ENCODE assay signal across 7 cellular contexts in genomic region chr21:32257952-32258785, GRCh38. TPM values are rescaled to one million over a fixed set of nuclear protein-coding genes. Genes with fewer than 3 reads are reported as not detected.
DNase-seq lines count a peak whose midpoint lies in the region; ATAC-seq, FAIRE-seq and TF ChIP-seq lines count a peak whose summit lies in the region.

No MANE protein-coding gene starts in this region.

- intact Hi-C loops in breast epithelium (cut with DNase I; ENCODE audit: low total_unique reads) = loop anchor here (2.0 to 5.0 kb wide), 2 partner anchors 386 to 467 kb away; partner anchors contain the start of gene HUNK

- TF ChIP-seq CTCF in NB4 (IDR thresholded peaks at IDR 0.05; ENCODE audit: low read depth, low read length) (peak; percentile 71), RWPE2 (IDR thresholded peaks at IDR 0.05; ENCODE audit: poor library complexity, severe bottlenecking) (peak; percentile 82), breast epithelium (IDR thresholded peaks at IDR 0.05) (peak; percentile 59 to 90 (median 84))

- H3K4me1 ChIP-seq in RWPE2 (ENCODE audit: insufficient read depth, poor library complexity, severe bottlenecking) (peaks cover 3% of the 10 kb centered on the region), breast epithelium (no peaks in the 10 kb centered on the region)

- ATAC-seq in RWPE2 (ENCODE audit: low read depth) = peak; percentile 88

- no peaks in the 10 kb centered on the region for H3K27me3 ChIP-seq in RWPE2 (ENCODE audit: insufficient read depth, poor library complexity, severe bottlenecking)
- no peaks in the 10 kb centered on the region for H3K27me3 ChIP-seq in breast epithelium

- H3K36me3 ChIP-seq in RWPE2 (ENCODE audit: low read depth) (no peaks in the 10 kb centered on the region), breast epithelium (no peaks in the 10 kb centered on the region)

- H3K27ac ChIP-seq in RWPE2 (ENCODE audit: poor library complexity, severe bottlenecking) (no peak overlapping the region), breast epithelium (no peak overlapping the region)

- peak; percentile 75 for FAIRE-seq in G401.6 (lab: Jason Lieb, UNC)

- no peak overlapping the region for H3K4me3 ChIP-seq in NB4 (ENCODE audit: low read depth, low read length)
- no peak overlapping the region for H3K4me3 ChIP-seq in RWPE2 (ENCODE audit: severe bottlenecking)
- no peak overlapping the region for H3K4me3 ChIP-seq in breast epithelium

- no peaks in the 10 kb centered on the region for H3K9me3 ChIP-seq in RWPE2 (ENCODE audit: severe bottlenecking)
- H3K9me3 ChIP-seq in breast epithelium = no peaks in the 10 kb centered on the region

- DNase-seq in H4 (ENCODE audit: low spot score) (peak; percentile 88), NB4 (ENCODE audit: low read depth) (peak; percentile 82), RWPE2 (ENCODE audit: low spot score) (no peak), breast epithelium (ENCODE audit: low spot score in 2 of 2) (peak; percentile 67 to 69), iris pigment epithelial cell (ENCODE audit: low read depth) (peak; percentile 84)
- DNase-seq in stimulated activated CD4-positive, alpha-beta T cell treated with anti-CD3 and anti-CD28 coated beads, Interleukin-1b, Interleukin-23, amount 100 ng/mL, for 48 hours = peak; percentile 49

- TF ChIP-seq POLR2A in NB4 (IDR thresholded peaks at IDR 0.05; ENCODE audit: extremely low read depth, insufficient read length) = no peak
- TF ChIP-seq POLR2A in breast epithelium (IDR thresholded peaks at IDR 0.05) = no peak

RNA-seq across cellular contexts. Expression of gene MIS18A, which starts 20.7 kb away (rescaled TPM):
- 37.8 and 38.3 TPM in 2 replicates for total RNA-seq in H4 (2014; rRNA removed; shearing (Covaris generic))
- 10 to 100 TPM in 1 of 3 donors, 1 to 10 TPM in 2; 4.2 to 10.8 (median 7.2) TPM for total RNA-seq in breast epithelium

RNA-seq across cellular contexts. Expression of gene MRAP, which starts 40.5 kb away (rescaled TPM):
- total RNA-seq in H4 (2014; rRNA removed; shearing (Covaris generic)) = not detected in 2 replicates
- total RNA-seq in breast epithelium = 10 to 100 TPM in 1 of 3 donors, 1 to 10 TPM in 2; 5.1 to 23.4 (median 8.8) TPM
